In the genomic region with DNA sequence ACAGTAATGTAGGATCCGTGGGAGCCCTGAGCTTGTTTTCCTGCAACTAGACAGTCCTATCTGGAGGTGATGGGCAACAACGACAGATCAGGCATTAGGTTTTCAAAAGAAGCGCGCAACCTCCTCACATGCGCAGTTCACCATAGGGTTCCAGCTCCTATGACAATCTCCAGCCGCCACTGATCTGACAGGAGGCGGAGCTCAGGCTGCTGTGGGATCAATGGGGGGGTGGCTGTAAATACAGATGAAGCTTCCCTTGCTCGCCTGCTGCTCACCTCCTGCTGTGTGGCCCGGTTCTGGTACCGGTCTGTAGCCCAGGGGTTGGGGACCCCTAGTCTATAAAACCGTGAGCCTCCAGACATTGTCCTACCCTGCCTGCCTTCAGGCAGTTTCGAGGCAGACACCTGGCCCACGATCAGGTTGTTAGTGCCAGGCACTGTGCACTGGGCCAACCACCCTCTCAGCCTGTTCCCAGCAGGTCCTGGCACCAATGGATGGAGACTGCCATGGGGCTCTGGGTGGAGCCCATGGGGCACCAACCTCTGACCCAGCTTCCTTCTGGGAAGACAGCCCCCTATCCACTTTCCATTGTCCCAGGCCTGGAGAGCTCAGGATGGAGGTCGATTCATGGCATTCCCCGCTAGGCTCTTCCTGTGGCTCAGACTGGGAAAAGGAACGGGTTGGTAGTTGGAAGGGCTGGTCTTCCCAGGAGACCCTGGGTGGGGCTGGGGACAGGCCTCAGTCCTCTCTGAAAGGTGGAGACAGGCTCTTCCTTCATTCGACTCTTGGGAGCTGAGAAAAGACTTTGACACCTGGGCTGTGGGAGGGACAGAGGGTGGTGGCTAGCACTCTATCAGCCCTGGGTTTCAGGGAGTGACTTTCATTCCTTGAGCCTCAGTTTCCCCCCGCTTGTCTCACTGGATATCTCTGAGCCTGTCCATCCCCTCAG, we compare ENCODE assay signal across 8 cellular contexts. TPM values are rescaled to one million over a fixed set of nuclear protein-coding genes. Genes with fewer than 3 reads are reported as not detected.
A peak's percentile ranks its signal among the peaks of the same experiment; 100 is the strongest.
DNase-seq lines count a peak whose midpoint lies in the region; ATAC-seq and TF ChIP-seq lines count a peak whose summit lies in the region.

No MANE protein-coding gene starts in this region.

- H3K36me3 Mint-ChIP-seq in activated naive CD4-positive, alpha-beta T cell treated with anti-CD3 and anti-CD28 coated beads for 36 hours (ENCODE audit: low read depth), result peaks cover 10% of the 10 kb centered on the region
- H3K36me3 Mint-ChIP-seq in activated naive CD4-positive, alpha-beta T cell treated with anti-CD3 and anti-CD28 coated beads, Interleukin-2, amount 50 U/mL, for 72 hours, result no peaks in the 10 kb centered on the region

- H3K4me1 ChIP-seq in foreskin keratinocyte (no peaks in the 10 kb centered on the region), rectal smooth muscle tissue (ENCODE audit: control insufficient read depth, insufficient read depth, low read length) (peaks cover 8% of the 10 kb centered on the region)

- H3K4me3 Mint-ChIP-seq in activated naive CD4-positive, alpha-beta T cell treated with anti-CD3 and anti-CD28 coated beads for 36 hours, result peak overlapping the region; percentile 41

- H3K9me3 Mint-ChIP-seq in activated naive CD4-positive, alpha-beta T cell treated with anti-CD3 and anti-CD28 coated beads for 36 hours, result no peaks in the 10 kb centered on the region
- H3K9me3 Mint-ChIP-seq in activated naive CD4-positive, alpha-beta T cell treated with anti-CD3 and anti-CD28 coated beads, Interleukin-2, amount 50 U/mL, for 72 hours, result no peaks in the 10 kb centered on the region

- CTCF ChIA-PET in activated naive CD4-positive, alpha-beta T cell treated with anti-CD3 and anti-CD28 coated beads for 36 hours (lab: Charles Lee), result interaction anchor here (0.6 to 3.3 kb wide), 5 partner anchors 9 to 512 kb away, joined by 3 to 21 read pairs (median 10); partner anchors contain the start of genes SH3GLB2 and SPOUT1

- no peak overlapping the region for H3K27ac Mint-ChIP-seq in activated naive CD4-positive, alpha-beta T cell treated with anti-CD3 and anti-CD28 coated beads for 36 hours
- H3K27ac Mint-ChIP-seq in activated naive CD4-positive, alpha-beta T cell treated with anti-CD3 and anti-CD28 coated beads, Interleukin-2, amount 50 U/mL, for 72 hours, result no peak overlapping the region

- TF ChIP-seq CTCF in foreskin keratinocyte (conservative IDR thresholded peaks at IDR 0.05), result no peak

- no peaks in the 10 kb centered on the region for H3K27me3 ChIP-seq in foreskin keratinocyte
- H3K27me3 ChIP-seq in rectal smooth muscle tissue (ENCODE audit: control insufficient read depth, insufficient read depth, low read length), result no peaks in the 10 kb centered on the region

- ATAC-seq in activated naive CD4-positive, alpha-beta T cell treated with anti-CD3 and anti-CD28 coated beads, Interleukin-2, amount 50 U/mL, for 72 hours, result no peak
- ATAC-seq in foreskin keratinocyte (peak; percentile 27), HG02840 (IDR thresholded peaks at IDR 0.05; ENCODE audit: low FRiP score, unreplicated experiment) (no peak)

- H3K9ac ChIP-seq in rectal smooth muscle tissue (ENCODE audit: low read length), result no peak overlapping the region

- intact Hi-C loops in activated naive CD4-positive, alpha-beta T cell treated with anti-CD3 and anti-CD28 coated beads for 36 hours (cut with micrococcal nuclease), result loop anchor here (2.0 to 5.0 kb wide), 5 partner anchors 117 to 1757 kb away; partner anchors contain the start of genes CRAT, FUBP3, PKN3 and PTPA

- H3K27ac ChIP-seq in foreskin keratinocyte (no peak overlapping the region), rectal smooth muscle tissue (ENCODE audit: low read depth, low read length) (peak overlapping the region; percentile 86)

- no peak for DNase-seq in activated naive CD4-positive, alpha-beta T cell treated with anti-CD3 and anti-CD28 coated beads for 36 hours
- no peak for DNase-seq in activated naive CD4-positive, alpha-beta T cell treated with anti-CD3 and anti-CD28 coated beads, Interleukin-2, amount 50 U/mL, for 72 hours (ENCODE audit: low spot score in 2 of 2)
- DNase-seq in SW480 (ENCODE audit: low spot score), result peak; percentile 71
- DNase-seq in foreskin keratinocyte, result peak; percentile 17 to 39
- DNase-seq in MV-4-11 (lab: John Stamatoyannopoulos, UW), result no peak
- no peak for DNase-seq in activated CD4-positive, CD25-positive, alpha-beta regulatory T cell (lab: John Stamatoyannopoulos, UW)

- peaks cover 13% of the 10 kb centered on the region for H3K36me3 ChIP-seq in rectal smooth muscle tissue (ENCODE audit: control insufficient read depth, insufficient read depth, low read length)

- H3K4me1 Mint-ChIP-seq in activated naive CD4-positive, alpha-beta T cell treated with anti-CD3 and anti-CD28 coated beads for 36 hours (ENCODE audit: low read depth), result peaks cover 22% of the 10 kb centered on the region

- no peaks in the 10 kb centered on the region for H3K27me3 Mint-ChIP-seq in activated naive CD4-positive, alpha-beta T cell treated with anti-CD3 and anti-CD28 coated beads for 36 hours (ENCODE audit: low read depth)

- H3K4me3 ChIP-seq in rectal smooth muscle tissue (ENCODE audit: low read length), result peak overlapping the region; percentile 30

RNA-seq across cellular contexts. Expression of gene ENDOG, which starts 1.7 kb away (rescaled TPM):
- total RNA-seq in activated naive CD4-positive, alpha-beta T cell treated with anti-CD3 and anti-CD28 coated beads for 36 hours, result 10 to 100 TPM in 1 of 2 experiments, 1 to 10 TPM in 1; 9.9 to 10.3 TPM
- total RNA-seq in activated naive CD4-positive, alpha-beta T cell treated with anti-CD3 and anti-CD28 coated beads, Interleukin-2, amount 50 U/mL, for 72 hours, result 10 to 100 TPM in 1 of 2 donors, 1 to 10 TPM in 1; 8.2 to 16.0 TPM
- total RNA-seq in foreskin keratinocyte, result 15.5 and 17.9 TPM in 2 replicates
- 24.4 and 26.3 TPM in 2 replicates for polyA plus RNA-seq in foreskin keratinocyte

RNA-seq across cellular contexts. Expression of gene SPOUT1, which starts 9.6 kb away (rescaled TPM):
- 10 to 100 TPM; 72.9 to 82.3 TPM for total RNA-seq in activated naive CD4-positive, alpha-beta T cell treated with anti-CD3 and anti-CD28 coated beads for 36 hours
- total RNA-seq in activated naive CD4-positive, alpha-beta T cell treated with anti-CD3 and anti-CD28 coated beads, Interleukin-2, amount 50 U/mL, for 72 hours, result 10 to 100 TPM; 63.8 to 64.9 TPM
- total RNA-seq in foreskin keratinocyte, result 32.0 and 35.9 TPM in 2 replicates
- 58.9 and 61.1 TPM in 2 replicates for polyA plus RNA-seq in foreskin keratinocyte

RNA-seq across cellular contexts. Expression of gene TBC1D13, which starts 32.9 kb away (rescaled TPM):
- 1 to 10 TPM; 8.3 to 9.0 TPM for total RNA-seq in activated naive CD4-positive, alpha-beta T cell treated with anti-CD3 and anti-CD28 coated beads for 36 hours
- 10 to 100 TPM; 15.6 to 22.7 TPM for total RNA-seq in activated naive CD4-positive, alpha-beta T cell treated with anti-CD3 and anti-CD28 coated beads, Interleukin-2, amount 50 U/mL, for 72 hours
- total RNA-seq in foreskin keratinocyte, result 12.5 and 12.6 TPM in 2 replicates
- polyA plus RNA-seq in foreskin keratinocyte, result 10.5 and 10.8 TPM in 2 replicates

RNA-seq across cellular contexts. Expression of gene ZER1, which starts 48.3 kb away (rescaled TPM):
- 10 to 100 TPM in 1 of 2 experiments, 1 to 10 TPM in 1; 9.9 to 11.0 TPM for total RNA-seq in activated naive CD4-positive, alpha-beta T cell treated with anti-CD3 and anti-CD28 coated beads for 36 hours
- total RNA-seq in activated naive CD4-positive, alpha-beta T cell treated with anti-CD3 and anti-CD28 coated beads, Interleukin-2, amount 50 U/mL, for 72 hours, result 10 to 100 TPM; 17.3 to 24.9 TPM
- total RNA-seq in foreskin keratinocyte, result 13.2 and 15.6 TPM in 2 replicates
- polyA plus RNA-seq in foreskin keratinocyte, result 9.5 and 10.4 TPM in 2 replicates

Comparison
In these comparisons a context has a peak if more than half of its experiments do, and no peak if none do; other contexts are left out.
1. DNase-seq: peak in SW480 (single experiment) and foreskin keratinocyte (2 of 2); none in activated naive CD4-positive, alpha-beta T cell treated with anti-CD3 and anti-CD28 coated beads for 36 hours (single experiment), activated naive CD4-positive, alpha-beta T cell treated with anti-CD3 and anti-CD28 coated beads, Interleukin-2, amount 50 U/mL, for 72 hours (0 of 2), MV-4-11 (single experiment) and activated CD4-positive, CD25-positive, alpha-beta regulatory T cell (0 of 4).